Comparison of ENCODE assay signal across 1 cellular context in genomic region chr6:43516697-43517502, GRCh38.
TF ChIP-seq lines count a peak whose summit lies in the region.

Gene POLR1C, plus strand, starts transcription at chr6:43517089. Its CDS starts 21 bp downstream, at chr6:43517110.
Gene YIPF3, minus strand, starts transcription at chr6:43516926. Its CDS starts 119 bp downstream, at chr6:43516807.

TF ChIP-seq in H1, 55 proteins besides CTCF, POLR2A, EP300 and RAD21 (continued from another document):
- TF ChIP-seq CHD7 (IDR thresholded peaks at IDR 0.05; ENCODE audit: insufficient replicate concordance, low read length) (no peak), HDAC2 (IDR thresholded peaks at IDR 0.05; ENCODE audit: borderline replicate concordance in 1 of 2, low read depth in 2 of 2, low read length in 2 of 2) (peak; percentile 10 to 95; a peak in 2 of 4 replicates), NRF1 (IDR thresholded peaks at IDR 0.05; ENCODE audit: low read depth, low read length) (no peak; the same call in 1 of the 2 replicates), CHD1 (IDR thresholded peaks at IDR 0.05; ENCODE audit: low read depth, low read length) (no peak), E2F6 (IDR thresholded peaks at IDR 0.05) (no peak), SP2 (IDR thresholded peaks at IDR 0.05; ENCODE audit: low read length) (no peak), EZH2 (IDR thresholded peaks at IDR 0.05; ENCODE audit: low read depth, low read length, severe bottlenecking) (no peak), PHF8 (conservative IDR thresholded peaks at IDR 0.05; ENCODE audit: low read depth, low read length) (peak; percentile 91), TAF7 (optimal IDR thresholded peaks at IDR 0.05; ENCODE audit: borderline replicate concordance, low read depth, low read length) (peak; percentile 63), TAF1 (IDR thresholded peaks at IDR 0.05; ENCODE audit: low read depth, low read length) (peak; percentile 95), RBBP5 (IDR thresholded peaks at IDR 0.05; ENCODE audit: borderline replicate concordance, low read depth, low read length) (peak; percentile 58; the same call in 1 of the 2 replicates), GTF2F1 (IDR thresholded peaks at IDR 0.05; ENCODE audit: borderline replicate concordance, low read depth, low read length) (0 out of 2 replicates have a peak, but pooled peaks have one; percentile 15), SIX5 (IDR thresholded peaks at IDR 0.05; ENCODE audit: low read depth, low read length) (no peak), JUND (IDR thresholded peaks at IDR 0.05; ENCODE audit: low read length) (no peak), RXRA (IDR thresholded peaks at IDR 0.05; ENCODE audit: insufficient read depth, low read depth, low read length) (no peak), CTBP2 (IDR thresholded peaks at IDR 0.05; ENCODE audit: borderline replicate concordance, insufficient read depth, insufficient read length, low read length) (no peak), TBP (IDR thresholded peaks at IDR 0.05; ENCODE audit: low read depth, low read length) (peak; percentile 88), SIN3A (conservative IDR thresholded peaks at IDR 0.05 in 1 of 2, IDR thresholded peaks at IDR 0.05 in 1 of 2; ENCODE audit: low read depth in 1 of 2, low read length in 2 of 2) (peak; percentile 59 to 96; a peak in 3 of 4 replicates), EGR1 (IDR thresholded peaks at IDR 0.05; ENCODE audit: borderline replicate concordance, low read depth, low read length) (peak; percentile 91), YY1 (IDR thresholded peaks at IDR 0.05; ENCODE audit: low read depth, low read length) (peak; percentile 91; the same call in 1 of the 2 replicates), ZNF274 (IDR thresholded peaks at IDR 0.05; ENCODE audit: borderline replicate concordance, extremely low read depth, low read length) (no peak), HDAC6 (IDR thresholded peaks at IDR 0.05; ENCODE audit: low read depth, low read length) (no peak), SP4 (IDR thresholded peaks at IDR 0.05; ENCODE audit: low read length) (no peak), SAP30 (IDR thresholded peaks at IDR 0.05; ENCODE audit: insufficient read depth, insufficient replicate concordance, low read length) (peak; percentile 96), GABPA (IDR thresholded peaks at IDR 0.05; ENCODE audit: borderline replicate concordance, insufficient read depth, low read length) (peak; percentile 95), CBX5 (IDR thresholded peaks at IDR 0.05; ENCODE audit: low read depth, low read length) (no peak), SP1 (IDR thresholded peaks at IDR 0.05; ENCODE audit: low read depth, low read length) (no peak), USF2 (IDR thresholded peaks at IDR 0.05; ENCODE audit: low read length) (no peak), RNF2 (IDR thresholded peaks at IDR 0.05; ENCODE audit: borderline replicate concordance, low read depth, low read length, missing control alignments, poor library complexity, severe bottlenecking) (no peak), MAX (IDR thresholded peaks at IDR 0.05) (peak; percentile 87), POU5F1 (IDR thresholded peaks at IDR 0.05; ENCODE audit: low read depth, low read length) (no peak), ATF2 (IDR thresholded peaks at IDR 0.05; ENCODE audit: low read length) (no peak), MAFK (IDR thresholded peaks at IDR 0.05; ENCODE audit: low read depth, low read length) (no peak), CREB1 (IDR thresholded peaks at IDR 0.05) (no peak; the same call in 1 of the 2 replicates), TCF12 (IDR thresholded peaks at IDR 0.05; ENCODE audit: low read depth, low read length) (no peak), SUZ12 (IDR thresholded peaks at IDR 0.05; ENCODE audit: low read length) (no peak), CHD2 (IDR thresholded peaks at IDR 0.05; ENCODE audit: low read length) (peak; percentile 96), BCL11A (IDR thresholded peaks at IDR 0.05; ENCODE audit: low read depth in 2 of 2, low read length in 2 of 2) (no peak), FOSL1 (IDR thresholded peaks at IDR 0.05; ENCODE audit: insufficient read depth, low read depth, low read length) (no peak), CBX8 (IDR thresholded peaks at IDR 0.05; ENCODE audit: borderline replicate concordance, low read depth, low read length) (no peak), NANOG (IDR thresholded peaks at IDR 0.05; ENCODE audit: insufficient read depth, low read depth, low read length, poor library complexity, severe bottlenecking) (no peak), SRF (IDR thresholded peaks at IDR 0.05; ENCODE audit: low read depth, low read length) (0 out of 2 replicates have a peak, but pooled peaks have one; percentile 7), POLR2AphosphoS5 (IDR thresholded peaks at IDR 0.05; ENCODE audit: low read depth, low read length) (peak; percentile 88), JUN (IDR thresholded peaks at IDR 0.05; ENCODE audit: low read depth, low read length) (no peak), BRCA1 (IDR thresholded peaks at IDR 0.05; ENCODE audit: low read depth, low read length) (peak; percentile 86)
